ENCODE assay signal across 13 cellular contexts in the genomic region with DNA sequence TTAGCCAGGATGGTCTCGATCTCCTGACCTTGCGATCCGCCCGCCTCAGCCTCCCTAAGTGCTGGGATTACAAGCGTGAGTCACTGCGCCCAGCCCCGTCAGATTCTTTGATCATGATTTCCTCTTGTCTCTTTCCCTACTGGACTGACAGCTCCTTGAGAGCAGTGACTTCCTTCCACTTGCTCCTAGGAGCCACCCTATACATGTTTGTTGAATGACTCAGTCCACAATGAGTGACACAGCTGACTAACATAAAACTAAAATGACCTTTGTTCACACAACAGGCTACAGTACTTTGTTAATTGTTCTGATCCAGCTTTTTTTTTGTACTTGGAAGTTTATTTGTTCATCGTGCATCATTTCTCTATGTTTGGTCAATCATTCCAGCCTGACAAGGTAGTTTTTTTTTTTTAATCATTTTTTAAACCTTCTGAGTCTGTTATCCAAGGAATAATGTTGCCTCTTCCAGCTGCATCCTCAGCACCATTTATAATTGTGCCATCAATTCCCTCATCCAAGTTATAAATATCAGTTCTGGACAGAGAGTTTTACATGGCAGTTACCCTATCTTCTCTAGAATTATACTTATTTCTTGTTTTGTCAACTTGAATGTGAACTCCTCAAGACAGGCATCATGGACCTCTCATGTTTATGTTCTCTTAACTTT. TPM values are rescaled to one million over a fixed set of nuclear protein-coding genes. Genes with fewer than 3 reads are reported as not detected.
DNase-seq lines count a peak whose midpoint lies in the region; ATAC-seq and TF ChIP-seq lines count a peak whose summit lies in the region.
"Had no signal": no experiment of that assay in that cellular context is flagged by ENCODE, and none has a peak within 500 bp of the region (broad histone marks: within the 10 kb centered on the region; RNA-seq: fewer than 3 reads in every experiment).

No MANE protein-coding gene starts in this region.

- H3K9me3 ChIP-seq in PC-3 (ENCODE audit: low read length), result no peaks in the 10 kb centered on the region

- H4K20me1 ChIP-seq in PC-3 (ENCODE audit: low read length), result no peaks in the 10 kb centered on the region

- no peaks in the 10 kb centered on the region for H3K9me2 ChIP-seq in PC-3 (replicated peaks; ENCODE audit: low read length)

- H3K79me2 ChIP-seq in PC-3 (ENCODE audit: low read length), result no peaks in the 10 kb centered on the region

- H3K36me3 ChIP-seq in PC-3 (ENCODE audit: low read depth, low read length), result no peaks in the 10 kb centered on the region

- BruUV-seq in PC-3 (replicated peaks; lab: Mats Ljungman, UMichigan), result no TSS peak

- CTCF ChIA-PET in PC-3 (lab: Charles Lee), result interaction anchor here (0.6 to 0.7 kb wide), 2 partner anchors 115 to 223 kb away, joined by 3 to 13 read pairs; a partner anchor contains a TSS

- H3K4me3 ChIP-seq in PC-3 (ENCODE audit: low read length), result no peak overlapping the region
- no peak overlapping the region for H3K4me3 ChIP-seq in epithelial cell of esophagus (ENCODE audit: low read length)

- H3K27me3 ChIP-seq in PC-3 (ENCODE audit: low read length), result no peaks in the 10 kb centered on the region

- H3K27ac ChIP-seq in PC-3 (ENCODE audit: low read length), result 0 out of 2 replicates have a peak overlapping the region, but pooled peaks have one; percentile 2

- POLR2A ChIA-PET in PC-3 (lab: Charles Lee; ENCODE audit: unreplicated experiment), result interaction anchor here (0.6 to 0.7 kb wide), 4 partner anchors 59 to 583 kb away, joined by 3 to 9 read pairs (median 4); a partner anchor contains a TSS

- TF ChIP-seq CTCF in PC-3 (conservative IDR thresholded peaks at IDR 0.05; ENCODE audit: low read depth, low read length), result no peak
- TF ChIP-seq CTCF in epithelial cell of esophagus (IDR thresholded peaks at IDR 0.05; ENCODE audit: insufficient read depth, low read depth, low read length, missing control alignments), result no peak

- DNase-seq in EL (peak; percentile 74), PC-3 (peak; percentile 95), epithelial cell of esophagus (ENCODE audit: low read depth) (peak; percentile 94), non-pigmented ciliary epithelial cell (ENCODE audit: low read depth) (peak; percentile 26), SHP77 treated with DMSO at 0.1 percent for 48 hours (lab: John Stamatoyannopoulos, UW) (no peak), amygdala (lab: John Stamatoyannopoulos, UW) (no peak), COLO668 (lab: John Stamatoyannopoulos, UW; ENCODE audit: unreplicated experiment) (no peak)
- DNase-seq: amniotic stem cell, COR-L47, NCI-H146, T-helper 9 cell had no signal

- no peak overlapping the region for H2AFZ ChIP-seq in PC-3 (ENCODE audit: low read length)

- ATAC-seq in PC-3 (peak; percentile 100), GM21723 (IDR thresholded peaks at IDR 0.05; ENCODE audit: unreplicated experiment) (no peak)

- peak overlapping the region; percentile 1; the same call in 1 of the 2 replicates for H3K4me2 ChIP-seq in PC-3 (ENCODE audit: low read length)

- peaks cover 5% of the 10 kb centered on the region for H3F3A ChIP-seq in PC-3 (ENCODE audit: low read length, unreplicated experiment)

- no peak overlapping the region for H3K9ac ChIP-seq in PC-3 (ENCODE audit: low read length)

- intact Hi-C loops in PC-3 (cut with micrococcal nuclease), result loop anchor here (1.0 to 2.0 kb wide), 3 partner anchors 60 to 92 kb away; a partner anchor contains a TSS

- peaks cover 10% of the 10 kb centered on the region for H3K4me1 ChIP-seq in PC-3 (ENCODE audit: insufficient read depth, low read length)

RNA-seq across cellular contexts. Expression of a gene that starts 42.9 kb away (rescaled TPM):
- total RNA-seq in PC-3 (2014; rRNA removed), result not detected in 2 replicates
- total RNA-seq: omental fat pad had no signal

RNA-seq across cellular contexts. Expression of a gene that starts 59.1 kb away (rescaled TPM):
- total RNA-seq in PC-3 (2014; rRNA removed), result 502 and 600 TPM in 2 replicates

RNA-seq across cellular contexts. Expression of a gene that starts 59.8 kb away (rescaled TPM):
- 64.4 and 82.2 TPM in 2 replicates for total RNA-seq in PC-3 (2014; rRNA removed)

Comparison
In these comparisons a context has a peak if more than half of its experiments do, and no peak if none do; other contexts are left out.
1. DNase-seq: peak in EL (single experiment), PC-3 (single experiment), epithelial cell of esophagus (single experiment) and non-pigmented ciliary epithelial cell (single experiment); none in SHP77 treated with DMSO at 0.1 percent for 48 hours (single experiment), amygdala (0 of 56) and COLO668 (single experiment).